Comparison of ENCODE assay signal across 11 cellular contexts in genomic region chr6:111096246-111096645, GRCh38. TPM values are rescaled to one million over a fixed set of nuclear protein-coding genes. Genes with fewer than 3 reads are reported as not detected.
DNase-seq lines count a peak whose midpoint lies in the region; ATAC-seq, FAIRE-seq and TF ChIP-seq lines count a peak whose summit lies in the region.
"Had no signal": no experiment of that assay in that cellular context is flagged by ENCODE, and none has a peak within 500 bp of the region (broad histone marks: within the 10 kb centered on the region; RNA-seq: fewer than 3 reads in every experiment).

No MANE protein-coding gene starts in this region.

- no peak for TF ChIP-seq POLR2A in gastrocnemius medialis (IDR thresholded peaks at IDR 0.05)

- no peak for TF ChIP-seq CTCF in gastrocnemius medialis (IDR thresholded peaks at IDR 0.05 in 4 of 5, conservative IDR thresholded peaks at IDR 0.05 in 1 of 5)

- DNase-seq in GM18507 (ENCODE audit: extremely low spot score, insufficient read length, low read depth): no peak
- peak; percentile 12 for DNase-seq in NCI-H226
- DNase-seq in activated naive CD4-positive, alpha-beta T cell treated with anti-CD3 and anti-CD28 coated beads for 36 hours: peak; percentile 77
- DNase-seq in gastrocnemius medialis: no peak
- no peak for DNase-seq in GDM1 (lab: John Stamatoyannopoulos, UW)
- no peak for DNase-seq in posterior cingulate gyrus
- DNase-seq in stimulated activated naive B cell treated with anti-CD40 and anti-IgM and Interleukin-4, amounts not matched to agents 10 μg/mL and 1 μg/mL and 100 μg/mL, for 72 hours: no peak
- no peak for DNase-seq in mesenchymal stem cell
- DNase-seq: GOT3, midbrain had no signal

- no peak overlapping the region for H2BK12ac ChIP-seq in mesenchymal stem cell (ENCODE audit: low read length in 2 of 2)

- H3K4me1 Mint-ChIP-seq in activated naive CD4-positive, alpha-beta T cell treated with anti-CD3 and anti-CD28 coated beads for 36 hours (ENCODE audit: low read depth): peaks cover 25% of the 10 kb centered on the region
- H3K4me1 Mint-ChIP-seq in stimulated activated naive B cell treated with anti-CD40 and anti-IgM and Interleukin-4, amounts not matched to agents 10 μg/mL and 1 μg/mL and 100 μg/mL, for 72 hours: no peaks in the 10 kb centered on the region

- FAIRE-seq in GM18507 (lab: Jason Lieb, UNC): peak; percentile 48

- no peak overlapping the region for H3K14ac ChIP-seq in mesenchymal stem cell (ENCODE audit: low read length in 2 of 2)

- in situ Hi-C loops in gastrocnemius medialis (cut with MboI; ENCODE audit: low sequenced_read_pairs in 4 of 4): no loop called here

- intact Hi-C loops in activated naive CD4-positive, alpha-beta T cell treated with anti-CD3 and anti-CD28 coated beads for 36 hours (cut with micrococcal nuclease): loop anchor here (2.0 kb wide), 1 partner anchor 17 kb away; no protein-coding TSS in a partner anchor
- intact Hi-C loops in gastrocnemius medialis (cut with DNase I; ENCODE audit: low total_unique reads) (no loop called here), posterior cingulate gyrus (cut with DNase I) (no loop called here)

- H3K4me3 ChIP-seq in gastrocnemius medialis (no peak overlapping the region), mesenchymal stem cell (ENCODE audit: insufficient read depth in 1 of 2, low read depth in 1 of 2, low read length in 2 of 2) (no peak overlapping the region)

- no peak overlapping the region for H3K4ac ChIP-seq in mesenchymal stem cell (ENCODE audit: low read depth in 1 of 2, low read length in 2 of 2)

- peak overlapping the region; percentile 45 to 88 (median 67) for H3K27ac ChIP-seq in gastrocnemius medialis
- H3K27ac ChIP-seq in mesenchymal stem cell (ENCODE audit: low read length, poor library complexity, severe bottlenecking): no peak overlapping the region

- no peak for ATAC-seq in gastrocnemius medialis
- no peak for ATAC-seq in stimulated activated naive B cell treated with anti-CD40 and anti-IgM and Interleukin-4, amounts not matched to agents 10 μg/mL and 1 μg/mL and 100 μg/mL, for 72 hours (replicated peaks)

- peaks cover 6% of the 10 kb centered on the region for H3K9me3 Mint-ChIP-seq in activated naive CD4-positive, alpha-beta T cell treated with anti-CD3 and anti-CD28 coated beads for 36 hours
- peaks cover 2 to 4% of the 10 kb centered on the region in 2 donors for H3K9me3 Mint-ChIP-seq in stimulated activated naive B cell treated with anti-CD40 and anti-IgM and Interleukin-4, amounts not matched to agents 10 μg/mL and 1 μg/mL and 100 μg/mL, for 72 hours

- H3K9ac ChIP-seq in mesenchymal stem cell (ENCODE audit: low read length): no peak overlapping the region

- WGBS in mesenchymal stem cell: 78% methylated on average over 2 of the region's 3 CpGs

- no peak overlapping the region for H3K18ac ChIP-seq in mesenchymal stem cell (ENCODE audit: low read depth in 1 of 2, low read length in 2 of 2)

- no peak overlapping the region for H3K4me2 ChIP-seq in mesenchymal stem cell (ENCODE audit: low read length, poor library complexity, severe bottlenecking)

- H2BK15ac ChIP-seq in mesenchymal stem cell (ENCODE audit: low read depth, poor library complexity, severe bottlenecking): no peak overlapping the region

- H3K4me3 Mint-ChIP-seq in activated naive CD4-positive, alpha-beta T cell treated with anti-CD3 and anti-CD28 coated beads for 36 hours: no peak overlapping the region
- no peak overlapping the region for H3K4me3 Mint-ChIP-seq in stimulated activated naive B cell treated with anti-CD40 and anti-IgM and Interleukin-4, amounts not matched to agents 10 μg/mL and 1 μg/mL and 100 μg/mL, for 72 hours
- H3K4me3 Mint-ChIP-seq: IgD-negative memory B cell had no signal

- no peak overlapping the region for H2BK5ac ChIP-seq in mesenchymal stem cell (ENCODE audit: low read depth, low read length, poor library complexity, severe bottlenecking)

- no peak overlapping the region for H4K91ac ChIP-seq in mesenchymal stem cell (ENCODE audit: low read length)

- no peaks in the 10 kb centered on the region for H3K27me3 Mint-ChIP-seq in activated naive CD4-positive, alpha-beta T cell treated with anti-CD3 and anti-CD28 coated beads for 36 hours (ENCODE audit: low read depth)
- H3K27me3 Mint-ChIP-seq in stimulated activated naive B cell treated with anti-CD40 and anti-IgM and Interleukin-4, amounts not matched to agents 10 μg/mL and 1 μg/mL and 100 μg/mL, for 72 hours: peaks cover 3 to 6% of the 10 kb centered on the region in 2 donors
- H3K27me3 Mint-ChIP-seq: IgD-negative memory B cell had no signal

- peak overlapping the region; percentile 6 for H3K27ac Mint-ChIP-seq in activated naive CD4-positive, alpha-beta T cell treated with anti-CD3 and anti-CD28 coated beads for 36 hours
- no peak overlapping the region for H3K27ac Mint-ChIP-seq in stimulated activated naive B cell treated with anti-CD40 and anti-IgM and Interleukin-4, amounts not matched to agents 10 μg/mL and 1 μg/mL and 100 μg/mL, for 72 hours
- H3K27ac Mint-ChIP-seq: IgD-negative memory B cell had no signal

- H3K23ac ChIP-seq in mesenchymal stem cell (ENCODE audit: low read length in 2 of 2): no peak overlapping the region

- peaks cover 3% of the 10 kb centered on the region for H3K36me3 Mint-ChIP-seq in activated naive CD4-positive, alpha-beta T cell treated with anti-CD3 and anti-CD28 coated beads for 36 hours (ENCODE audit: low read depth)
- no peaks in the 10 kb centered on the region for H3K36me3 Mint-ChIP-seq in stimulated activated naive B cell treated with anti-CD40 and anti-IgM and Interleukin-4, amounts not matched to agents 10 μg/mL and 1 μg/mL and 100 μg/mL, for 72 hours
- H3K36me3 Mint-ChIP-seq: IgD-negative memory B cell had no signal

- H3K36me3 ChIP-seq in gastrocnemius medialis (no peaks in the 10 kb centered on the region), mesenchymal stem cell (ENCODE audit: control insufficient read depth in 1 of 2, insufficient read depth in 2 of 2, low read depth in 1 of 2, low read length in 2 of 2) (no peaks in the 10 kb centered on the region)

- H3K4me1 ChIP-seq in gastrocnemius medialis: peaks cover 65% of the 10 kb centered on the region in 2 donors
- peaks cover 2% of the 10 kb centered on the region for H3K4me1 ChIP-seq in mesenchymal stem cell (ENCODE audit: control insufficient read depth, insufficient read depth, low read depth, low read length)

- no peaks in the 10 kb centered on the region for H3K79me1 ChIP-seq in mesenchymal stem cell (replicated peaks; ENCODE audit: low read length, poor library complexity, severe bottlenecking)

- H2BK120ac ChIP-seq in mesenchymal stem cell (ENCODE audit: low read depth, low read length): no peak overlapping the region

- CTCF ChIA-PET in activated naive CD4-positive, alpha-beta T cell treated with anti-CD3 and anti-CD28 coated beads for 36 hours (lab: Charles Lee): interaction anchor here (0.6 to 1.7 kb wide), 4 partner anchors 76 to 1060 kb away, joined by 3 to 4 read pairs (median 3); no protein-coding TSS in a partner anchor

- H4K8ac ChIP-seq in mesenchymal stem cell (ENCODE audit: low read length): no peak overlapping the region

- H2AFZ ChIP-seq in mesenchymal stem cell (ENCODE audit: low read depth, low read length): no peak overlapping the region

- H3K27me3 ChIP-seq in gastrocnemius medialis (no peaks in the 10 kb centered on the region), mesenchymal stem cell (ENCODE audit: control insufficient read depth in 1 of 2, insufficient read depth in 1 of 2, low read length in 2 of 2) (peaks cover 0 to 25% of the 10 kb centered on the region in 2 experiments)

- H2AK5ac ChIP-seq in mesenchymal stem cell (ENCODE audit: low read length, severe bottlenecking): no peak overlapping the region

- H3K9me3 ChIP-seq in gastrocnemius medialis (no peaks in the 10 kb centered on the region), mesenchymal stem cell (ENCODE audit: control insufficient read depth, low read length) (no peaks in the 10 kb centered on the region)

RNA-seq across cellular contexts. Expression of gene SLC16A10, which starts 8.9 kb away (rescaled TPM):
- total RNA-seq in activated naive CD4-positive, alpha-beta T cell treated with anti-CD3 and anti-CD28 coated beads for 36 hours: 1 to 10 TPM; 6.6 to 8.1 TPM
- total RNA-seq in gastrocnemius medialis: 100 to 1,000 TPM in 3 of 4 donors, 10 to 100 TPM in 1; 81.5 to 167 (median 144) TPM
- polyA plus RNA-seq in mesenchymal stem cell (2013, experiment 1 of 2): not detected
- not detected for polyA plus RNA-seq in mesenchymal stem cell (2013, experiment 2 of 2)

Comparison
In these comparisons a context has a peak if more than half of its experiments do, and no peak if none do; other contexts are left out.
1. DNase-seq: peak in NCI-H226 (single experiment) and activated naive CD4-positive, alpha-beta T cell treated with anti-CD3 and anti-CD28 coated beads for 36 hours (single experiment); none in GM18507 (single experiment), gastrocnemius medialis (0 of 2), GDM1 (single experiment), posterior cingulate gyrus (0 of 10), stimulated activated naive B cell treated with anti-CD40 and anti-IgM and Interleukin-4, amounts not matched to agents 10 μg/mL and 1 μg/mL and 100 μg/mL, for 72 hours (single experiment) and mesenchymal stem cell (single experiment).
2. RNA of gene SLC16A10, which starts 8.9 kb away (total RNA-seq): 81.5 to 167 TPM in gastrocnemius medialis; 6.6 to 8.1 TPM in activated naive CD4-positive, alpha-beta T cell treated with anti-CD3 and anti-CD28 coated beads for 36 hours; every median in the first group is over 4 times any median in the second.